ENCODE assay signal across 9 cellular contexts in genomic region chrX:26918633-26919032, GRCh38.
DNase-seq lines count a peak whose midpoint lies in the region; ATAC-seq, FAIRE-seq and TF ChIP-seq lines count a peak whose summit lies in the region.
"Had no signal": no experiment of that assay in that cellular context is flagged by ENCODE, and none has a peak within 500 bp of the region (broad histone marks: within the 10 kb centered on the region; RNA-seq: fewer than 3 reads in every experiment).

No MANE protein-coding gene starts in this region.

- H3K27me3 ChIP-seq in DND-41 (ENCODE audit: insufficient read depth, low read length, poor library complexity) (no peaks in the 10 kb centered on the region), H9 (ENCODE audit: insufficient read depth, low read length) (no peaks in the 10 kb centered on the region), gastrocnemius medialis (no peaks in the 10 kb centered on the region)

- H3K18ac ChIP-seq in H9 (ENCODE audit: insufficient read length, low read depth, low read length) = no peak overlapping the region

- H2AK5ac ChIP-seq in H9 (ENCODE audit: insufficient read length, low read length) = no peak overlapping the region

- H3K36me3 Mint-ChIP-seq in H9 (ENCODE audit: insufficient read depth in 1 of 3, low read depth in 3 of 3) = peaks cover 0 to 2% (median 0%) of the 10 kb centered on the region in 3 experiments; a peak in 1 of 7 replicates
- H3K36me3 Mint-ChIP-seq: activated naive CD8-positive, alpha-beta T cell treated with anti-CD3 and anti-CD28 coated beads, Interleukin-2, amount 10 ng/mL, durations not matched to agents 7 days and 5 days had no signal

- H3K79me1 ChIP-seq in H9 (ENCODE audit: insufficient read depth, low read depth, low read length, poor library complexity, severe bottlenecking) = no peaks in the 10 kb centered on the region

- no peak for TF ChIP-seq POLR2A in gastrocnemius medialis (IDR thresholded peaks at IDR 0.05)

- H2AFZ ChIP-seq in DND-41 (ENCODE audit: low read depth, low read length) (no peak overlapping the region), H9 (ENCODE audit: low read length) (no peak overlapping the region)

- no peak overlapping the region for H3K4me3 ChIP-seq in DND-41 (ENCODE audit: low read depth in 1 of 2, low read length in 2 of 2)
- H3K4me3 ChIP-seq in gastrocnemius medialis = no peak overlapping the region

- H4K5ac ChIP-seq in H9 (ENCODE audit: insufficient read length, low read depth, low read length) = no peak overlapping the region

- no peaks in the 10 kb centered on the region for H3K9me3 ChIP-seq in DND-41 (ENCODE audit: insufficient read depth, low read length, severe bottlenecking)
- peaks cover 38% of the 10 kb centered on the region for H3K9me3 ChIP-seq in H9 (ENCODE audit: control insufficient read depth, low read depth, low read length)
- no peaks in the 10 kb centered on the region for H3K9me3 ChIP-seq in gastrocnemius medialis

- ATAC-seq in DND-41 (ENCODE audit: insufficient read depth, low read depth) (no peak), gastrocnemius medialis (no peak)

- FAIRE-seq in frontal cortex (lab: Jason Lieb, UNC) = no peak

- H3K23ac ChIP-seq in H9 (ENCODE audit: insufficient read length, low read depth, low read length) = no peak overlapping the region

- in situ Hi-C loops in gastrocnemius medialis (cut with MboI; ENCODE audit: low sequenced_read_pairs in 4 of 4) = no loop called here

- no peaks in the 10 kb centered on the region for H4K20me1 ChIP-seq in DND-41 (ENCODE audit: insufficient read depth, low read length)
- H4K20me1 ChIP-seq in H9 (ENCODE audit: control insufficient read depth, insufficient read depth, insufficient read length) = no peaks in the 10 kb centered on the region

- H3K56ac ChIP-seq in H9 (ENCODE audit: insufficient read length, low read depth, low read length) = no peak overlapping the region

- no peaks in the 10 kb centered on the region for H3K27me3 Mint-ChIP-seq in H9 (ENCODE audit: low read depth)
- H3K27me3 Mint-ChIP-seq: activated naive CD8-positive, alpha-beta T cell treated with anti-CD3 and anti-CD28 coated beads, Interleukin-2, amount 10 ng/mL, durations not matched to agents 7 days and 5 days had no signal

- H3K4ac ChIP-seq in H9 (ENCODE audit: low read depth, low read length) = no peak overlapping the region

- H3K9ac ChIP-seq in DND-41 (ENCODE audit: low read depth, low read length) (no peak overlapping the region), H9 (ENCODE audit: extremely low read depth, insufficient read length, low read length) (no peak overlapping the region)

- DNase-seq in DND-41 (peak; percentile 3), H9 (peak; percentile 51), RPMI8226 (peak; percentile 29), iPS-NIHi7 (ENCODE audit: extremely low spot score) (peak; percentile 6), frontal cortex (ENCODE audit: low spot score in 2 of 2) (no peak), NCI-H345 (lab: John Stamatoyannopoulos, UW) (no peak), superior temporal gyrus (ENCODE audit: extremely low spot score) (no peak), gastrocnemius medialis (no peak)
- DNase-seq: activated naive CD8-positive, alpha-beta T cell treated with anti-CD3 and anti-CD28 coated beads, Interleukin-2, amount 10 ng/mL, durations not matched to agents 7 days and 5 days had no signal

- no peaks in the 10 kb centered on the region for H3K23me2 ChIP-seq in H9 (ENCODE audit: insufficient read length, low read depth, low read length, poor library complexity, severe bottlenecking)

- no peak overlapping the region for H3K14ac ChIP-seq in H9 (ENCODE audit: insufficient read depth, low read length)

- TF ChIP-seq CTCF in DND-41 (IDR thresholded peaks at IDR 0.05; ENCODE audit: borderline replicate concordance, extremely low read depth, low read length, poor library complexity, severe bottlenecking) (peak; percentile 51), H9 (conservative IDR thresholded peaks at IDR 0.05) (peak; percentile 62; the same call in 2 of the 3 replicates), gastrocnemius medialis (IDR thresholded peaks at IDR 0.05 in 4 of 5, conservative IDR thresholded peaks at IDR 0.05 in 1 of 5) (no peak)

- H4K91ac ChIP-seq in H9 (ENCODE audit: insufficient read length, low read depth, low read length) = no peak overlapping the region

- no peak overlapping the region for H2BK12ac ChIP-seq in H9 (ENCODE audit: insufficient read length, low read depth, low read length)

- peaks cover 39 to 47% of the 10 kb centered on the region in 2 experiments for H3K9me3 Mint-ChIP-seq in H9
- H3K9me3 Mint-ChIP-seq: activated naive CD8-positive, alpha-beta T cell treated with anti-CD3 and anti-CD28 coated beads, Interleukin-2, amount 10 ng/mL, durations not matched to agents 7 days and 5 days had no signal

- H3K4me1 Mint-ChIP-seq in H9 = no peaks in the 10 kb centered on the region
- H3K4me1 Mint-ChIP-seq: activated naive CD8-positive, alpha-beta T cell treated with anti-CD3 and anti-CD28 coated beads, Interleukin-2, amount 10 ng/mL, durations not matched to agents 7 days and 5 days had no signal

- H3K4me1 ChIP-seq in DND-41 (ENCODE audit: insufficient read depth, low read length) = no peaks in the 10 kb centered on the region
- no peaks in the 10 kb centered on the region for H3K4me1 ChIP-seq in H9 (ENCODE audit: insufficient read depth, low read length)
- no peaks in the 10 kb centered on the region for H3K4me1 ChIP-seq in gastrocnemius medialis

- H3K79me2 ChIP-seq in DND-41 (ENCODE audit: insufficient read depth, low read length) (no peaks in the 10 kb centered on the region), H9 (ENCODE audit: insufficient read depth, low read length) (no peaks in the 10 kb centered on the region)

- H3K4me3 Mint-ChIP-seq in H9 = no peak overlapping the region
- H3K4me3 Mint-ChIP-seq: activated naive CD8-positive, alpha-beta T cell treated with anti-CD3 and anti-CD28 coated beads, Interleukin-2, amount 10 ng/mL, durations not matched to agents 7 days and 5 days had no signal

- no peak overlapping the region for H2BK120ac ChIP-seq in H9 (ENCODE audit: low read depth, low read length, poor library complexity, severe bottlenecking)

- H3K36me3 ChIP-seq in DND-41 (ENCODE audit: insufficient read depth, low read length) = no peaks in the 10 kb centered on the region
- H3K36me3 ChIP-seq in gastrocnemius medialis = no peaks in the 10 kb centered on the region

- H3K4me2 ChIP-seq in DND-41 (ENCODE audit: insufficient read depth, low read length) (no peak overlapping the region), H9 (ENCODE audit: insufficient read depth, insufficient read length, low read length) (no peak overlapping the region)

- no peak overlapping the region for H4K8ac ChIP-seq in H9 (replicated peaks; ENCODE audit: insufficient read length, low read depth, low read length)

- WGBS in H9 (ENCODE audit: extremely low coverage, insufficient read length, low lambda C conversion rate) = no CpG with 5 or more reads among the region's 4 CpGs

- no peak overlapping the region for H3T11ph ChIP-seq in H9 (ENCODE audit: low read length)

- H2BK15ac ChIP-seq in H9 (ENCODE audit: low read depth, low read length) = no peak overlapping the region

- no peak overlapping the region for H2BK5ac ChIP-seq in H9 (ENCODE audit: insufficient read length, low read length)

- no peak overlapping the region for H3K27ac ChIP-seq in DND-41 (ENCODE audit: low read length)
- no peak overlapping the region for H3K27ac ChIP-seq in H9 (ENCODE audit: insufficient read length, low read depth, low read length)
- H3K27ac ChIP-seq in gastrocnemius medialis = no peak overlapping the region

- no peak overlapping the region for H2BK20ac ChIP-seq in H9 (ENCODE audit: low read depth, low read length, poor library complexity, severe bottlenecking)

- no peak overlapping the region for H3K27ac Mint-ChIP-seq in H9
- H3K27ac Mint-ChIP-seq: activated naive CD8-positive, alpha-beta T cell treated with anti-CD3 and anti-CD28 coated beads, Interleukin-2, amount 10 ng/mL, durations not matched to agents 7 days and 5 days had no signal

- intact Hi-C loops in gastrocnemius medialis (cut with DNase I; ENCODE audit: low total_unique reads) = no loop called here

Comparison
In these comparisons a context has a peak if more than half of its experiments do, and no peak if none do; other contexts are left out.
1. DNase-seq: peak in DND-41 (single experiment), H9 (single experiment), RPMI8226 (single experiment) and iPS-NIHi7 (single experiment); none in frontal cortex (0 of 2), NCI-H345 (single experiment), superior temporal gyrus (single experiment) and gastrocnemius medialis (0 of 2).
2. CTCF ChIP-seq: peak in DND-41 (single experiment) and H9 (single experiment); none in gastrocnemius medialis (0 of 5).